In the genomic region with DNA sequence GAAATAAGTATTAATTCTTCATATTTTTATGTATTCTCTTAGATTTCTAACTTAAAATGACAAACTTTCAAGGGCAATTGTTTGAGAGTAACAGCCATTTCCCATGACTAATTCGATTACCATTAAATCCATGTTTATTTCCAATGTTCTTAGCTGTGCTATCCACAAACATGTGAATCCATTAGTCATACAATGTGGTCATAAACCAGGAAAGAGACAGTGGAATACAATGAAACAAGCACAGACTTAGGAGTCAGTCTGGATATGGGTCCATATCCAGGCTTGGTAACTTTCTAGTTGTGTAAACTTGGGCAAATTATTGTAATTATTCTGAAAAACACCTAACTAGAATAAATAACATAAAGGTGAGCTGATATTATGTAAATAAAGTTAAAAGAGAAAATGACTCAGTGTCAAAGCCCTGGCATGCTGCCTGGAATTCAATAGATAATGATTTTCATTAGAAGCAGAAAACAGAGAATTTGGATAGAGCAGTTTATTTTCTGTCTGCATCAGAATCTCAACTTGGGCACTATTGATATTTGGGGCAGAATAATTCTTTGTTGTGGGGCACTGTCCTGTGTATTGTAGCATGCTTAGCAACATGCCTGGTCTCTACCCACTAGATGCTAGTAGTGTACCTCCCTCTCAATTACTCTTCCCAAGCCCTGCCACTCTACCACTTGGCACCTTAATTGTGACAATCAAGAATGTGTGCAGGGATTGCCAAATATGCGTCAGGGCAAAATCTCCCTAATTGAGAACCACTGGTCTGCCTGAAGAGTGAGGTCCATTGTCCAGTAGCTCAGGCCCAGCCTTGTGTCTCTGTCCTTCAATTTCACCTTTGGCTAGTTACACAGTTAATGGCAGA, we compare ENCODE assay signal across 17 cellular contexts. TPM values are rescaled to one million over a fixed set of nuclear protein-coding genes. Genes with fewer than 3 reads are reported as not detected.
A peak's percentile ranks its signal among the peaks of the same experiment; 100 is the strongest.
DNase-seq lines count a peak whose midpoint lies in the region; ATAC-seq, FAIRE-seq and TF ChIP-seq lines count a peak whose summit lies in the region.
"Had no signal": no experiment of that assay in that cellular context is flagged by ENCODE, and none has a peak within 500 bp of the region (broad histone marks: within the 10 kb centered on the region; RNA-seq: fewer than 3 reads in every experiment).

No MANE protein-coding gene starts in this region.

- no peaks in the 10 kb centered on the region for H3K4me1 Mint-ChIP-seq in activated CD8-positive, alpha-beta memory T cell treated with anti-CD3 and anti-CD28 coated beads, Interleukin-2, amount 10 ng/mL, durations not matched to agents 7 days and 5 days

- BruUV-seq in PC-3 (replicated peaks; lab: Mats Ljungman, UMichigan) = no TSS peak

- POLR2A ChIA-PET in PC-3 (lab: Charles Lee; ENCODE audit: unreplicated experiment) = interaction anchor here (0.6 kb wide), 1 partner anchor 80 kb away, joined by 4 read pairs; no protein-coding TSS in a partner anchor

- no peaks in the 10 kb centered on the region for H3K27me3 Mint-ChIP-seq in activated CD8-positive, alpha-beta memory T cell treated with anti-CD3 and anti-CD28 coated beads, Interleukin-2, amount 10 ng/mL, durations not matched to agents 7 days and 5 days

- no peaks in the 10 kb centered on the region for H3K79me2 ChIP-seq in PC-3 (ENCODE audit: low read length)
- H3K79me2 ChIP-seq in keratinocyte (ENCODE audit: control insufficient read depth, insufficient read depth, low read length) = no peaks in the 10 kb centered on the region

- CTCF ChIA-PET in PC-3 (lab: Charles Lee) = no interaction called here
- CTCF ChIA-PET in activated CD8-positive, alpha-beta memory T cell treated with anti-CD3 and anti-CD28 coated beads, Interleukin-2, amount 10 ng/mL, durations not matched to agents 7 days and 5 days (lab: Charles Lee) = no interaction called here

- H3K4me3 Mint-ChIP-seq in activated CD8-positive, alpha-beta memory T cell treated with anti-CD3 and anti-CD28 coated beads, Interleukin-2, amount 10 ng/mL, durations not matched to agents 7 days and 5 days = no peak overlapping the region
- H3K4me3 Mint-ChIP-seq: activated CD8-positive, alpha-beta T cell treated with anti-CD3 and anti-CD28 coated beads, Interleukin-2, amount 10 ng/mL, durations not matched to agents 7 days and 5 days had no signal

- DNase-seq in D721Med (ENCODE audit: insufficient read length, low spot score) (no peak), PC-3 (peak; percentile 74), epithelial cell of prostate (ENCODE audit: low read depth, low spot score) (peak; percentile 66), keratinocyte (ENCODE audit: low read depth, low spot score) (peak; percentile 25), head of caudate nucleus (no peak), epidermal melanocyte (ENCODE audit: insufficient read length, low spot score) (no peak)
- DNase-seq in activated CD8-positive, alpha-beta memory T cell treated with anti-CD3 and anti-CD28 coated beads, Interleukin-2, amount 10 ng/mL, durations not matched to agents 7 days and 5 days = no peak
- DNase-seq: activated CD8-positive, alpha-beta T cell treated with anti-CD3 and anti-CD28 coated beads, Interleukin-2, amount 10 ng/mL, durations not matched to agents 7 days and 5 days; activated gamma-delta T cell treated with Interleukin-2 at 50 U/mL for 16 hours; DND-41; NCI-H1048; NCI-H2227 treated with DMSO at 0.1 percent for 48 hours; nucleus accumbens; PC-9; T1000 had no signal

- peak; percentile 44 for FAIRE-seq in D721Med (lab: Jason Lieb, UNC)
- FAIRE-seq in keratinocyte (lab: Jason Lieb, UNC) = peak; percentile 83
- FAIRE-seq: H54 had no signal

- H3K9me2 ChIP-seq in PC-3 (replicated peaks; ENCODE audit: low read length) = no peaks in the 10 kb centered on the region

- H3K9me1 ChIP-seq in keratinocyte (ENCODE audit: control insufficient read depth, extremely low read depth, insufficient read depth, low read length) = no peaks in the 10 kb centered on the region

- ATAC-seq in PC-3 (peak; percentile 92), GM19455 (IDR thresholded peaks at IDR 0.05; ENCODE audit: unreplicated experiment) (no peak)
- no peak for ATAC-seq in activated CD8-positive, alpha-beta memory T cell treated with anti-CD3 and anti-CD28 coated beads, Interleukin-2, amount 10 ng/mL, durations not matched to agents 7 days and 5 days
- ATAC-seq: activated CD8-positive, alpha-beta T cell treated with anti-CD3 and anti-CD28 coated beads, Interleukin-2, amount 10 ng/mL, durations not matched to agents 7 days and 5 days had no signal

- H3K27ac Mint-ChIP-seq in activated CD8-positive, alpha-beta memory T cell treated with anti-CD3 and anti-CD28 coated beads, Interleukin-2, amount 10 ng/mL, durations not matched to agents 7 days and 5 days = no peak overlapping the region
- H3K27ac Mint-ChIP-seq: activated CD8-positive, alpha-beta T cell treated with anti-CD3 and anti-CD28 coated beads, Interleukin-2, amount 10 ng/mL, durations not matched to agents 7 days and 5 days had no signal

- no peaks in the 10 kb centered on the region for H3F3A ChIP-seq in PC-3 (ENCODE audit: low read length, unreplicated experiment)

- H3K9ac ChIP-seq in PC-3 (ENCODE audit: low read length) = no peak overlapping the region
- H3K9ac ChIP-seq in keratinocyte (ENCODE audit: control insufficient read depth, extremely low read depth, insufficient read depth, low read length) = no peak overlapping the region

- no peaks in the 10 kb centered on the region for H3K36me3 Mint-ChIP-seq in activated CD8-positive, alpha-beta memory T cell treated with anti-CD3 and anti-CD28 coated beads, Interleukin-2, amount 10 ng/mL, durations not matched to agents 7 days and 5 days

- H3K9me3 Mint-ChIP-seq in activated CD8-positive, alpha-beta memory T cell treated with anti-CD3 and anti-CD28 coated beads, Interleukin-2, amount 10 ng/mL, durations not matched to agents 7 days and 5 days (ENCODE audit: low read depth) = no peaks in the 10 kb centered on the region

- intact Hi-C loops in PC-3 (cut with micrococcal nuclease) (no loop called here), head of caudate nucleus (cut with DNase I) (no loop called here)

- H3K4me1 ChIP-seq in PC-3 (ENCODE audit: insufficient read depth, low read length) = 0 out of 2 replicates have a peak, but pooled peaks cover 8% of the 10 kb centered on the region
- H3K4me1 ChIP-seq in keratinocyte (ENCODE audit: control insufficient read depth, extremely low read depth, insufficient read depth, low read length) = peaks cover 12% of the 10 kb centered on the region

- H3K36me3 ChIP-seq in PC-3 (ENCODE audit: low read depth, low read length) (no peaks in the 10 kb centered on the region), keratinocyte (ENCODE audit: control insufficient read depth in 2 of 2, extremely low read depth in 1 of 2, insufficient read depth in 2 of 2, low read length in 2 of 2) (no peaks in the 10 kb centered on the region)

- no peak for TF ChIP-seq CTCF in D721Med (IDR thresholded peaks at IDR 0.05; ENCODE audit: insufficient read depth, missing control alignments)
- no peak for TF ChIP-seq CTCF in PC-3 (conservative IDR thresholded peaks at IDR 0.05; ENCODE audit: low read depth, low read length)
- no peak for TF ChIP-seq CTCF in keratinocyte (optimal IDR thresholded peaks at IDR 0.05 in 1 of 3, IDR thresholded peaks at IDR 0.05 in 1 of 3, conservative IDR thresholded peaks at IDR 0.05 in 1 of 3; ENCODE audit: extremely low read depth in 1 of 3, insufficient read depth in 2 of 3, low read length in 3 of 3)

- H3K4me2 ChIP-seq in PC-3 (ENCODE audit: low read length) = no peak overlapping the region
- peak overlapping the region; percentile 27 for H3K4me2 ChIP-seq in keratinocyte (ENCODE audit: control insufficient read depth, extremely low read depth, insufficient read depth, low read depth, low read length)
- H3K4me2 ChIP-seq: PC-9 had no signal

- H2AFZ ChIP-seq in PC-3 (ENCODE audit: low read length) (no peak overlapping the region), keratinocyte (ENCODE audit: control insufficient read depth, low read length) (no peak overlapping the region)
- H2AFZ ChIP-seq: PC-9 had no signal

- H4K20me1 ChIP-seq in PC-3 (ENCODE audit: low read length) (no peaks in the 10 kb centered on the region), keratinocyte (ENCODE audit: control insufficient read depth, extremely low read depth, insufficient read depth, low read length) (no peaks in the 10 kb centered on the region)

- no peaks in the 10 kb centered on the region for H3K27me3 ChIP-seq in PC-3 (ENCODE audit: low read length)
- H3K27me3 ChIP-seq in keratinocyte (ENCODE audit: control insufficient read depth, extremely low read depth, insufficient read depth, low read length) = no peaks in the 10 kb centered on the region

- dilution Hi-C loops in keratinocyte (cut with MboI; ENCODE audit: extremely low pct_ligation_motif_present, low sequenced_read_pairs) = no loop called here

- no peak overlapping the region for H3K27ac ChIP-seq in PC-3 (ENCODE audit: low read length)
- H3K27ac ChIP-seq in epithelial cell of prostate = peak overlapping the region; percentile 22
- H3K27ac ChIP-seq in keratinocyte (ENCODE audit: control insufficient read depth, insufficient read depth, low read length) = peak overlapping the region; percentile 20
- H3K27ac ChIP-seq: PC-9 had no signal

- no peak overlapping the region for H3K4me3 ChIP-seq in PC-3 (ENCODE audit: low read length)
- no peak overlapping the region for H3K4me3 ChIP-seq in keratinocyte (ENCODE audit: control insufficient read depth in 2 of 3, extremely low read depth in 1 of 3, insufficient read depth in 2 of 3, low read depth in 1 of 3, low read length in 3 of 3)
- H3K4me3 ChIP-seq: PC-9 had no signal

- no peaks in the 10 kb centered on the region for H3K9me3 ChIP-seq in PC-3 (ENCODE audit: low read length)
- H3K9me3 ChIP-seq in keratinocyte (ENCODE audit: control insufficient read depth, low read depth, low read length) = no peaks in the 10 kb centered on the region

RNA-seq across cellular contexts. Expression of a gene that starts 44.7 kb away (rescaled TPM):
- not detected in 2 replicates for total RNA-seq in PC-3 (2014; rRNA removed)
- 0.52 to 1.1 TPM (median 0.80 TPM) in 3 replicates for polyA plus RNA-seq in keratinocyte
- 0.10 TPM for polyA plus RNA-seq in keratinocyte (2011; ENCODE audit: low read depth)
- 0.14 and 0.29 TPM in 2 replicates for polyA plus RNA-seq in keratinocyte (2011; cell fraction: cytosol; rRNA removed)
- 1.1 and 2.0 TPM in 2 replicates for polyA plus RNA-seq in keratinocyte (2011; cell fraction: nucleus; rRNA removed)
- polyA plus RNA-seq in keratinocyte (2012; ENCODE audit: low replicate concordance) = 0.13 and 0.94 TPM in 2 replicates
- 0.33 to 0.54 TPM (median 0.39 TPM) in 3 replicates for polyA minus RNA-seq in keratinocyte
- not detected for polyA minus RNA-seq in keratinocyte (2011; cell fraction: cytosol; rRNA and poly(A)+ RNA removed)
- 1.2 and 2.2 TPM in 2 replicates for polyA minus RNA-seq in keratinocyte (2011; cell fraction: nucleus; rRNA and poly(A)+ RNA removed)
- total RNA-seq in activated CD8-positive, alpha-beta memory T cell treated with anti-CD3 and anti-CD28 coated beads, Interleukin-2, amount 10 ng/mL, durations not matched to agents 7 days and 5 days = not detected
- total RNA-seq: activated CD8-positive, alpha-beta T cell treated with anti-CD3 and anti-CD28 coated beads, Interleukin-2, amount 10 ng/mL, durations not matched to agents 7 days and 5 days; PC-9 had no signal

Comparison
In these comparisons a context has a peak if more than half of its experiments do, and no peak if none do; other contexts are left out.
1. DNase-seq: peak in PC-3 (single experiment), epithelial cell of prostate (single experiment) and keratinocyte (single experiment); none in D721Med (single experiment), activated CD8-positive, alpha-beta memory T cell treated with anti-CD3 and anti-CD28 coated beads, Interleukin-2, amount 10 ng/mL, durations not matched to agents 7 days and 5 days (single experiment), head of caudate nucleus (0 of 42) and epidermal melanocyte (single experiment).